Comparison of ENCODE assay signal across 26 cellular contexts in the genomic region with DNA sequence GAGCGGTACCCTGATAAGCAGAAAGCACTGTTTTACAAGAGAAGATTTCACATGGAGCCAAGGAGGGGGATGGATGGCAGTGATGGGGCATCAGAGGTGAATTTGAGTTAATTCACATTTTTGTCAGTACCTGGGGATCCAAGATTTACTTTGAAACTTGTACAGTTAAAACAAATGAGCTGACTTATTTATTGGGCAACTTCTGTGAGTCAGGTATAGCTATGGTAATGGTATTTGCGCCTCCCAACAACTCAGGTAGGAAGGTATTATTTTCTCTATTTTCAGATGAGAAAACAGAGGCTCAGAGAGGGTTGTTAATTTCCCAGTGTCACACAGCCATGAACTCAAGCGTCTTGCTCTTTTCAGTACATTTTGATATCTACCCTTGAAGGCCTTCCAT.
DNase-seq lines count a peak whose midpoint lies in the region; ATAC-seq lines count a peak whose summit lies in the region.
"Had no signal": no experiment of that assay in that cellular context is flagged by ENCODE, and none has a peak within 500 bp of the region (broad histone marks: within the 10 kb centered on the region; RNA-seq: fewer than 3 reads in every experiment).

No MANE protein-coding gene starts in this region.

- DNase-seq in activated CD4-positive, alpha-beta T cell treated with anti-CD3 and anti-CD28 coated beads for 36 hours: no peak
- no peak for DNase-seq in activated CD4-positive, alpha-beta T cell treated with anti-CD3 and anti-CD28 coated beads, Interleukin-2, amount 50 U/mL, for 4 hours
- DNase-seq in CD8-positive, alpha-beta memory T cell: no peak
- DNase-seq in central memory CD8-positive, alpha-beta T cell (ENCODE audit: low spot score in 2 of 2): no peak
- no peak for DNase-seq in natural killer cell treated with Interleukin-12 subunit alpha and Interleukin-12 subunit beta and Interleukin-15 and Interleukin-18, amount 100 ng/mL, for 72 hours (ENCODE audit: low spot score)
- DNase-seq: 8988T; activated CD8-positive, alpha-beta memory T cell treated with anti-CD3 and anti-CD28 coated beads for 24 hours; brain microvascular endothelial cell; DMS79; GF-D8; hypothalamus; KG1; left lung; NCI-H1436; NCI-H2107; NCI-H446; nephron progenitor cell; RPMI8226 had no signal

- ATAC-seq in activated CD4-positive, alpha-beta T cell treated with anti-CD3 and anti-CD28 coated beads for 36 hours: no peak
- ATAC-seq in central memory CD8-positive, alpha-beta T cell (replicated peaks; ENCODE audit: extremely low read depth, poor library complexity, severe bottlenecking): no peak
- no peak for ATAC-seq in natural killer cell treated with Interleukin-12 subunit alpha and Interleukin-12 subunit beta and Interleukin-15 and Interleukin-18, amount 100 ng/mL, for 72 hours
- ATAC-seq in HG02885 (IDR thresholded peaks at IDR 0.05; ENCODE audit: poor library complexity, unreplicated experiment): no peak
- ATAC-seq in HG03565 (IDR thresholded peaks at IDR 0.05; ENCODE audit: unreplicated experiment): no peak
- ATAC-seq in GM21360 (IDR thresholded peaks at IDR 0.05; ENCODE audit: unreplicated experiment): no peak
- ATAC-seq: gastroesophageal sphincter, left lung, sciatic nerve had no signal

- peak overlapping the region; percentile 29 for H3K4me3 ChIP-seq in CD8-positive, alpha-beta memory T cell (ENCODE audit: low read length)
- H3K4me3 ChIP-seq: gastroesophageal sphincter, left lung had no signal

- intact Hi-C loops in activated CD4-positive, alpha-beta T cell treated with anti-CD3 and anti-CD28 coated beads for 36 hours (cut with DNase I, micrococcal nuclease): loop anchor here (5.0 kb wide), 5 partner anchors 43 to 113 kb away; no protein-coding TSS in a partner anchor

- CTCF ChIA-PET in activated CD4-positive, alpha-beta T cell treated with anti-CD3 and anti-CD28 coated beads for 36 hours (lab: Charles Lee): interaction anchor here (0.6 to 2.2 kb wide), 5 partner anchors 43 to 113 kb away, joined by 3 to 9 read pairs (median 4); no protein-coding TSS in a partner anchor
- CTCF ChIA-PET in CD8-positive, alpha-beta memory T cell (lab: Charles Lee): interaction anchor here (5.3 kb wide), 1 partner anchor 32 kb away, joined by 21 read pairs; no protein-coding TSS in a partner anchor

- peaks cover 33% of the 10 kb centered on the region for H3K27me3 Mint-ChIP-seq in activated CD4-positive, alpha-beta T cell treated with anti-CD3 and anti-CD28 coated beads for 36 hours
- H3K27me3 Mint-ChIP-seq in CD8-positive, alpha-beta memory T cell: peaks cover 0 to 9% of the 10 kb centered on the region in 2 donors
- no peaks in the 10 kb centered on the region for H3K27me3 Mint-ChIP-seq in central memory CD8-positive, alpha-beta T cell
- H3K27me3 Mint-ChIP-seq in natural killer cell treated with Interleukin-12 subunit alpha and Interleukin-12 subunit beta and Interleukin-15 and Interleukin-18, amount 100 ng/mL, for 72 hours: no peaks in the 10 kb centered on the region

- H3K36me3 ChIP-seq in CD8-positive, alpha-beta memory T cell (ENCODE audit: insufficient read depth, low read length): no peaks in the 10 kb centered on the region
- H3K36me3 ChIP-seq: gastroesophageal sphincter, left lung had no signal

- H3K4me1 Mint-ChIP-seq in activated CD4-positive, alpha-beta T cell treated with anti-CD3 and anti-CD28 coated beads for 36 hours: peaks cover 36% of the 10 kb centered on the region
- H3K4me1 Mint-ChIP-seq in CD8-positive, alpha-beta memory T cell: peaks cover 57 to 78% (median 72%) of the 10 kb centered on the region in 3 donors
- H3K4me1 Mint-ChIP-seq in central memory CD8-positive, alpha-beta T cell: peaks cover 50% of the 10 kb centered on the region
- peaks cover 48 to 79% of the 10 kb centered on the region in 2 donors for H3K4me1 Mint-ChIP-seq in natural killer cell treated with Interleukin-12 subunit alpha and Interleukin-12 subunit beta and Interleukin-15 and Interleukin-18, amount 100 ng/mL, for 72 hours (ENCODE audit: low read depth in 2 of 2)

- peaks cover 25% of the 10 kb centered on the region for H3K4me1 ChIP-seq in CD8-positive, alpha-beta memory T cell (ENCODE audit: insufficient read depth, low read length)
- H3K4me1 ChIP-seq: parathyroid adenoma had no signal

- peaks cover 40% of the 10 kb centered on the region for H3K36me3 Mint-ChIP-seq in activated CD4-positive, alpha-beta T cell treated with anti-CD3 and anti-CD28 coated beads for 36 hours (ENCODE audit: low read depth)
- peaks cover 18 to 63% (median 18%) of the 10 kb centered on the region in 3 donors for H3K36me3 Mint-ChIP-seq in CD8-positive, alpha-beta memory T cell
- peaks cover 51% of the 10 kb centered on the region for H3K36me3 Mint-ChIP-seq in central memory CD8-positive, alpha-beta T cell (ENCODE audit: insufficient read depth)
- H3K36me3 Mint-ChIP-seq in natural killer cell treated with Interleukin-12 subunit alpha and Interleukin-12 subunit beta and Interleukin-15 and Interleukin-18, amount 100 ng/mL, for 72 hours: peaks cover 51% of the 10 kb centered on the region
- H3K36me3 Mint-ChIP-seq: mesothelial cell of epicardium had no signal

- H3K9me3 Mint-ChIP-seq in activated CD4-positive, alpha-beta T cell treated with anti-CD3 and anti-CD28 coated beads for 36 hours (ENCODE audit: low read depth): no peaks in the 10 kb centered on the region
- no peaks in the 10 kb centered on the region for H3K9me3 Mint-ChIP-seq in CD8-positive, alpha-beta memory T cell
- no peaks in the 10 kb centered on the region for H3K9me3 Mint-ChIP-seq in central memory CD8-positive, alpha-beta T cell
- no peaks in the 10 kb centered on the region for H3K9me3 Mint-ChIP-seq in natural killer cell treated with Interleukin-12 subunit alpha and Interleukin-12 subunit beta and Interleukin-15 and Interleukin-18, amount 100 ng/mL, for 72 hours
- H3K9me3 Mint-ChIP-seq: mesothelial cell of epicardium, nephron progenitor cell, type B pancreatic cell had no signal

- POLR2A ChIA-PET in activated CD4-positive, alpha-beta T cell treated with anti-CD3 and anti-CD28 coated beads for 36 hours (lab: Charles Lee): no interaction called here
- POLR2A ChIA-PET in CD8-positive, alpha-beta memory T cell (lab: Charles Lee): interaction anchor here (0.6 kb wide), 2 partner anchors 101 to 130 kb away, joined by 5 to 6 read pairs; no protein-coding TSS in a partner anchor

- peak overlapping the region; percentile 35 for H3K27ac ChIP-seq in CD8-positive, alpha-beta memory T cell (ENCODE audit: low read depth, low read length)
- H3K27ac ChIP-seq: brain microvascular endothelial cell, gastroesophageal sphincter, left lung, parathyroid adenoma had no signal

- H3K27me3 ChIP-seq in CD8-positive, alpha-beta memory T cell (ENCODE audit: insufficient read depth, low read length, poor library complexity, severe bottlenecking): no peaks in the 10 kb centered on the region
- H3K27me3 ChIP-seq: brain microvascular endothelial cell had no signal

- no peaks in the 10 kb centered on the region for H3K9me3 ChIP-seq in CD8-positive, alpha-beta memory T cell (ENCODE audit: low read length)
- H3K9me3 ChIP-seq: gastroesophageal sphincter, left lung had no signal

- H3K4me3 Mint-ChIP-seq in activated CD4-positive, alpha-beta T cell treated with anti-CD3 and anti-CD28 coated beads for 36 hours: peak overlapping the region; percentile 92
- H3K4me3 Mint-ChIP-seq in CD8-positive, alpha-beta memory T cell: peak overlapping the region; percentile 99 to 100 (median 99)
- H3K4me3 Mint-ChIP-seq in central memory CD8-positive, alpha-beta T cell: peak overlapping the region; percentile 99
- peak overlapping the region; percentile 85 for H3K4me3 Mint-ChIP-seq in natural killer cell treated with Interleukin-12 subunit alpha and Interleukin-12 subunit beta and Interleukin-15 and Interleukin-18, amount 100 ng/mL, for 72 hours
- H3K4me3 Mint-ChIP-seq: mesothelial cell of epicardium, nephron progenitor cell had no signal

- peak overlapping the region; percentile 80 for H3K27ac Mint-ChIP-seq in activated CD4-positive, alpha-beta T cell treated with anti-CD3 and anti-CD28 coated beads for 36 hours
- peak overlapping the region; percentile 60 to 97 (median 90) for H3K27ac Mint-ChIP-seq in CD8-positive, alpha-beta memory T cell
- H3K27ac Mint-ChIP-seq in central memory CD8-positive, alpha-beta T cell (ENCODE audit: low read depth): peak overlapping the region; percentile 93
- peak overlapping the region; percentile 98 for H3K27ac Mint-ChIP-seq in natural killer cell treated with Interleukin-12 subunit alpha and Interleukin-12 subunit beta and Interleukin-15 and Interleukin-18, amount 100 ng/mL, for 72 hours
- H3K27ac Mint-ChIP-seq: mesothelial cell of epicardium, nephron progenitor cell, type B pancreatic cell had no signal
